ENCODE assay signal across 8 cellular contexts in the genomic region with DNA sequence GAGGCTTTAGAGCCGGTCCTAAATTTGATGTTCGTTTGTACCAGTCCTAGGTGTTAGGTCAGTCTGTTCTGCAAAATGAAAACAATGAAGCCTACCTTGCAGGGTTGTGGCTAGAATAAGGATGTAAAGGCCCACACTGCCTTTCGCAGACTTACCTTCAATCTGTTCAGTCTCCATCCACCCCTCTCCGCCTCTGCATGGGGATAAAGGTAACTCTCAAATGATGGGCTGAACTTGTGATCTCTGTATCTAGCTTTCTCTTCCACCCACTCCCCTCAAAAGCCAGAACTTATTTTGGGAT. TPM values are rescaled to one million over a fixed set of nuclear protein-coding genes. Genes with fewer than 3 reads are reported as not detected.
DNase-seq lines count a peak whose midpoint lies in the region; ATAC-seq lines count a peak whose summit lies in the region.
"Not testable (repeated sequence)": the region's sequence is repeated elsewhere in the genome, so short reads cannot be mapped to it uniquely, and the experiment has no call there.

No MANE protein-coding gene starts in this region.

- H3K27me3 Mint-ChIP-seq in activated T-cell treated with anti-CD3 and anti-CD28 coated beads, Interleukin-2, amount 50 U/mL, for 72 hours (ENCODE audit: low read depth); stimulated activated naive CD8-positive, alpha-beta T cell treated with anti-CD3 and anti-CD28 coated beads, Interleukin-15, amount 100 ng/mL, for 72 hours: not testable (repeated sequence)

- not testable (repeated sequence) for H3K9me3 Mint-ChIP-seq in activated T-cell treated with anti-CD3 and anti-CD28 coated beads, Interleukin-2, amount 50 U/mL, for 72 hours; stimulated activated naive CD8-positive, alpha-beta T cell treated with anti-CD3 and anti-CD28 coated beads, Interleukin-15, amount 100 ng/mL, for 72 hours

- H3K36me3 Mint-ChIP-seq in activated T-cell treated with anti-CD3 and anti-CD28 coated beads, Interleukin-2, amount 50 U/mL, for 72 hours (ENCODE audit: insufficient read depth in 2 of 2), result not testable (repeated sequence)

- DNase-seq in activated T-cell treated with anti-CD3 and anti-CD28 coated beads, Interleukin-2, amount 50 U/mL, for 72 hours; left colon; stimulated activated naive CD8-positive, alpha-beta T cell treated with anti-CD3 and anti-CD28 coated beads, Interleukin-15, amount 100 ng/mL, for 72 hours: not testable (repeated sequence)

- not testable (repeated sequence) for H3K4me1 Mint-ChIP-seq in activated T-cell treated with anti-CD3 and anti-CD28 coated beads, Interleukin-2, amount 50 U/mL, for 72 hours (ENCODE audit: low read depth); stimulated activated naive CD8-positive, alpha-beta T cell treated with anti-CD3 and anti-CD28 coated beads, Interleukin-15, amount 100 ng/mL, for 72 hours

- intact Hi-C loops in left colon (cut with DNase I, micrococcal nuclease), result not testable (repeated sequence)

- ATAC-seq in GM18867 (IDR thresholded peaks at IDR 0.05; ENCODE audit: unreplicated experiment), result peak; percentile 21
- peak; percentile 23 for ATAC-seq in GM19455 (IDR thresholded peaks at IDR 0.05; ENCODE audit: unreplicated experiment)
- ATAC-seq in HG02588 (IDR thresholded peaks at IDR 0.05; ENCODE audit: unreplicated experiment), result peak; percentile 16
- peak; percentile 13 for ATAC-seq in HG03060 (IDR thresholded peaks at IDR 0.05; ENCODE audit: low read depth, unreplicated experiment)
- peak; percentile 10 for ATAC-seq in HG03521 (IDR thresholded peaks at IDR 0.05; ENCODE audit: unreplicated experiment)
- ATAC-seq in activated T-cell treated with anti-CD3 and anti-CD28 coated beads, Interleukin-2, amount 50 U/mL, for 72 hours (replicated peaks in 1 of 2), result peak; percentile 13 to 24
- ATAC-seq in left colon, result peak; percentile 51
- peak; percentile 59 for ATAC-seq in stimulated activated naive CD8-positive, alpha-beta T cell treated with anti-CD3 and anti-CD28 coated beads, Interleukin-15, amount 100 ng/mL, for 72 hours

- not testable (repeated sequence) for H3K4me3 Mint-ChIP-seq in activated T-cell treated with anti-CD3 and anti-CD28 coated beads, Interleukin-2, amount 50 U/mL, for 72 hours; stimulated activated naive CD8-positive, alpha-beta T cell treated with anti-CD3 and anti-CD28 coated beads, Interleukin-15, amount 100 ng/mL, for 72 hours

- H3K27ac Mint-ChIP-seq in activated T-cell treated with anti-CD3 and anti-CD28 coated beads, Interleukin-2, amount 50 U/mL, for 72 hours; stimulated activated naive CD8-positive, alpha-beta T cell treated with anti-CD3 and anti-CD28 coated beads, Interleukin-15, amount 100 ng/mL, for 72 hours: not testable (repeated sequence)

RNA-seq across cellular contexts. Expression of a gene that starts 0.7 kb away (rescaled TPM):
- 10 to 100 TPM; 18.4 to 27.7 TPM for total RNA-seq in activated T-cell treated with anti-CD3 and anti-CD28 coated beads, Interleukin-2, amount 50 U/mL, for 72 hours
- total RNA-seq in left colon, result 10 to 100 TPM; 39.5 to 41.6 TPM

RNA-seq across cellular contexts. Expression of a gene that starts 23.7 kb away (rescaled TPM):
- total RNA-seq in activated T-cell treated with anti-CD3 and anti-CD28 coated beads, Interleukin-2, amount 50 U/mL, for 72 hours, result 10 to 100 TPM; 81.9 to 82.4 TPM
- 10 to 100 TPM; 19.9 to 37.7 TPM for total RNA-seq in left colon
